10 cellular contexts compared by ENCODE assay signal in genomic region chr13:110524484-110525254, GRCh38. TPM values are rescaled to one million over a fixed set of nuclear protein-coding genes. Genes with fewer than 3 reads are reported as not detected.
A peak's percentile ranks its signal among the peaks of the same experiment; 100 is the strongest.
DNase-seq lines count a peak whose midpoint lies in the region; ATAC-seq, FAIRE-seq and TF ChIP-seq lines count a peak whose summit lies in the region.
"Had no signal": no experiment of that assay in that cellular context is flagged by ENCODE, and none has a peak within 500 bp of the region (broad histone marks: within the 10 kb centered on the region; RNA-seq: fewer than 3 reads in every experiment).

No MANE protein-coding gene starts in this region.

- intact Hi-C loops in colonic mucosa (cut with DNase I) (no loop called here), pancreas (cut with DNase I) (no loop called here)

- H3K4me1 ChIP-seq in colonic mucosa (peaks cover 29% of the 10 kb centered on the region), pancreas (peaks cover 44 to 61% (median 51%) of the 10 kb centered on the region in 3 donors)

- no peak for TF ChIP-seq CTCF in colonic mucosa (IDR thresholded peaks at IDR 0.05)
- no peak for TF ChIP-seq CTCF in pancreas (IDR thresholded peaks at IDR 0.05)
- TF ChIP-seq CTCF in omental fat pad (IDR thresholded peaks at IDR 0.05) = no peak

- H3K36me3 ChIP-seq in colonic mucosa (no peaks in the 10 kb centered on the region), pancreas (peaks cover 0 to 12% (median 0%) of the 10 kb centered on the region in 3 donors)

- H3K4me3 ChIP-seq in colonic mucosa (no peak overlapping the region), pancreas (no peak overlapping the region)

- H3K27ac ChIP-seq in colonic mucosa (peak overlapping the region; percentile 84), pancreas (peak overlapping the region; percentile 24 to 79 (median 56))

- no peak for FAIRE-seq in pancreas (lab: Jason Lieb, UNC)
- FAIRE-seq: GM12892 had no signal

- DNase-seq in DMS79 treated with DMSO at 0.1 percent for 48 hours (lab: John Stamatoyannopoulos, UW) = peak; percentile 91
- DNase-seq in NCI-H2029 (lab: John Stamatoyannopoulos, UW) = peak; percentile 91
- peak; percentile 92 for DNase-seq in colonic mucosa
- DNase-seq in pancreas = peak in 5 of 6 donors; percentile 41 to 68 (median 59)
- no peak for DNase-seq in omental fat pad (ENCODE audit: low spot score)
- DNase-seq: islet precursor cell had no signal

- peak overlapping the region; percentile 57 to 79 for H3K9ac ChIP-seq in colonic mucosa (ENCODE audit: low read depth in 2 of 2, low read length in 2 of 2)

- H3K9me3 ChIP-seq in colonic mucosa = no peaks in the 10 kb centered on the region
- no peaks in the 10 kb centered on the region for H3K9me3 ChIP-seq in pancreas

- no peaks in the 10 kb centered on the region for H3K27me3 ChIP-seq in colonic mucosa
- H3K27me3 ChIP-seq in pancreas = no peaks in the 10 kb centered on the region

- 24 to 41% methylated on average over 20 of the region's 20 CpGs for WGBS in pancreas, 2 donors

- peak; percentile 33 to 45 (median 36) for ATAC-seq in pancreas
- ATAC-seq in GM21515 (IDR thresholded peaks at IDR 0.05; ENCODE audit: unreplicated experiment) = no peak
- no peak for ATAC-seq in GM19351 (IDR thresholded peaks at IDR 0.05; ENCODE audit: unreplicated experiment)
- ATAC-seq in HG02623 (IDR thresholded peaks at IDR 0.05; ENCODE audit: unreplicated experiment) = no peak
- ATAC-seq in omental fat pad (ENCODE audit: low FRiP score) = no peak

RNA-seq across cellular contexts. Expression of gene RAB20, which starts 36.9 kb away (rescaled TPM):
- total RNA-seq in colonic mucosa = 10 to 100 TPM; 32.1 to 38.0 TPM
- 10 to 100 TPM in 5 of 6 donors, 1 to 10 TPM in 1; 9.3 to 23.1 (median 14.2) TPM for total RNA-seq in pancreas
- polyA plus RNA-seq in pancreas = 10 to 100 TPM; 10.9 to 23.6 TPM
- total RNA-seq in omental fat pad = 10 to 100 TPM; 34.7 to 67.9 (median 49.4) TPM

Comparison
In these comparisons a context has a peak if more than half of its experiments do, and no peak if none do; other contexts are left out.
1. ATAC-seq: peak in pancreas (4 of 4); none in GM21515 (single experiment), GM19351 (single experiment), HG02623 (single experiment) and omental fat pad (single experiment).